In the genomic region with DNA sequence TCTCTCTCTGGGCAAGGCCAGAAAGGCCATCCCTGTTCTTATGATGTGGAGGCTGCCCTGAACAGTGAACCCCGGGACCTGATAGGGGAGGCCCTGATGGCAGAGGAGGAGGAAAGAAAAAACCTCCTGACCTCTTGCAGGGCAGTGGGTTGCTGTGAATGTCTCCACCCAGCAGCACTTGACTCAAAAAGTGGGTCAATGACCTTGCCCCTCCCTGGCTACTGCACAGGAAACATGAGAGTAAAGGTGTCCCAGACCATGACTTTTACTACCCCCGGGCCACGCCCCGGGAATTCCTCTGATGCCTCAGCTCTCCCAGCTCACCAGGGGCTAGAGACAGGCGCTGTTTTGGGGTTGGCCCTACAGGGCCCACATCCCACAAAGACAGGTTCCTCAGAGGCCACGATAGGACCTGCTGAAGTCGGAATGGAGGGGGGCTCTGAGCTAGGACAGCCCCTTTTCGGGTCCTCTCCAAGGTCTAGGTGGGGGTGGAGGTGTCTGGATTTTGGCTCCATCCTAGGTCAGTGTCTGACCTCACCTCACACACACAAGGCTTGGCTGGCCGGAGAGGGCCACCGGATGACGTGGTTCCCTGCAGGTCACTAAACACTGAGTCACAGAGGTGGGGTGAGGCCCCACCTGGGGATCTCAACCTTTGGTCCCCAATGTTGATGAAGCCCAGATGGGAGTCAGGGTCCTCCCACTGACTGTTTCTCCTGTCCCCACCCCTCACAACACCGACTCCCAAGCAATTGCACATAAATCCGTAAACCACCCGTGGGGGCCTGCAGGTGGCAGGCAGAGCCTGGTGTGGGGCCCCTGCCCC, we compare ENCODE assay signal across 1 cellular context.
A peak's percentile ranks its signal among the peaks of the same experiment; 100 is the strongest.
TF ChIP-seq lines count a peak whose summit lies in the region.

No MANE protein-coding gene starts in this region.

TF ChIP-seq in HCT116, 20 proteins besides CTCF, POLR2A, EP300 and RAD21:
- TF ChIP-seq SIN3A (IDR thresholded peaks at IDR 0.05; ENCODE audit: low read depth) (no peak), POLR2AphosphoS5 (IDR thresholded peaks at IDR 0.05; ENCODE audit: low read depth, low read length) (peak; percentile 4; the same call in 1 of the 2 replicates)
- TF ChIP-seq, protein P1, sequence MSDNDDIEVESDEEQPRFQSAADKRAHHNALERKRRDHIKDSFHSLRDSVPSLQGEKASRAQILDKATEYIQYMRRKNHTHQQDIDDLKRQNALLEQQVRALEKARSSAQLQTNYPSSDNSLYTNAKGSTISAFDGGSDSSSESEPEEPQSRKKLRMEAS (IDR thresholded peaks at IDR 0.05): no peak
